23 cellular contexts compared by ENCODE assay signal in genomic region chr7:134901389-134902020, GRCh38.
A peak's percentile ranks its signal among the peaks of the same experiment; 100 is the strongest.
DNase-seq lines count a peak whose midpoint lies in the region; ATAC-seq and TF ChIP-seq lines count a peak whose summit lies in the region.
"Had no signal": no experiment of that assay in that cellular context is flagged by ENCODE, and none has a peak within 500 bp of the region (broad histone marks: within the 10 kb centered on the region; RNA-seq: fewer than 3 reads in every experiment).

No MANE protein-coding gene starts in this region.

- H3K27me3 ChIP-seq in right atrium auricular region (no peaks in the 10 kb centered on the region), esophagus muscularis mucosa (no peaks in the 10 kb centered on the region), uterus (no peaks in the 10 kb centered on the region)
- H3K27me3 ChIP-seq: upper lobe of left lung had no signal

- no peak overlapping the region for H3K4me3 Mint-ChIP-seq in nephron
- H3K4me3 Mint-ChIP-seq: activated CD4-positive, alpha-beta memory T cell treated with anti-CD3 and anti-CD28 coated beads for 36 hours; CD4-positive, CD25-positive, alpha-beta regulatory T cell; IgD-negative memory B cell; natural killer cell; T-helper 17 cell had no signal

- TF ChIP-seq POLR2A in esophagus muscularis mucosa (IDR thresholded peaks at IDR 0.05; ENCODE audit: low read depth) (no peak), uterus (IDR thresholded peaks at IDR 0.05) (no peak)

- intact Hi-C loops in left ventricle myocardium superior (cut with micrococcal nuclease) = no loop called here
- intact Hi-C loops in esophagus muscularis mucosa (cut with DNase I) = no loop called here
- intact Hi-C loops in uterus (cut with DNase I; ENCODE audit: low total_unique reads) = no loop called here

- WGBS in esophagus muscularis mucosa = 68% methylated on average over 4 of the region's 4 CpGs

- no peak for TF ChIP-seq EP300 in esophagus muscularis mucosa (IDR thresholded peaks at IDR 0.05)

- peaks cover 34% of the 10 kb centered on the region for H3K4me1 Mint-ChIP-seq in nephron
- H3K4me1 Mint-ChIP-seq: CD4-positive, CD25-positive, alpha-beta regulatory T cell; natural killer cell; T-helper 17 cell had no signal

- H3K27ac ChIP-seq in right atrium auricular region = peak overlapping the region; percentile 69 to 76
- peak overlapping the region; percentile 62 to 89 (median 76) for H3K27ac ChIP-seq in esophagus muscularis mucosa (replicated peaks in 1 of 4)
- H3K27ac ChIP-seq in uterus = peak overlapping the region; percentile 62 to 83
- H3K27ac ChIP-seq: psoas muscle, upper lobe of left lung, WERI-Rb-1 had no signal

- TF ChIP-seq CTCF in right atrium auricular region (IDR thresholded peaks at IDR 0.05) = no peak
- TF ChIP-seq CTCF in esophagus muscularis mucosa (IDR thresholded peaks at IDR 0.05) = no peak
- TF ChIP-seq CTCF in nephron (IDR thresholded peaks at IDR 0.05; ENCODE audit: unreplicated experiment in 3 of 3) = no peak
- no peak for TF ChIP-seq CTCF in uterus (IDR thresholded peaks at IDR 0.05)

- peaks cover 41% of the 10 kb centered on the region for H3K36me3 Mint-ChIP-seq in nephron (ENCODE audit: low read depth)
- H3K36me3 Mint-ChIP-seq: CD4-positive, CD25-positive, alpha-beta regulatory T cell; IgD-negative memory B cell had no signal

- H3K4me3 ChIP-seq in right atrium auricular region (no peak overlapping the region), esophagus muscularis mucosa (no peak overlapping the region), uterus (no peak overlapping the region)
- H3K4me3 ChIP-seq: lung, psoas muscle, upper lobe of left lung had no signal

- H3K9me3 ChIP-seq in right atrium auricular region (no peaks in the 10 kb centered on the region), esophagus muscularis mucosa (peaks cover 0 to 2% (median 0%) of the 10 kb centered on the region in 4 donors), uterus (no peaks in the 10 kb centered on the region)
- H3K9me3 ChIP-seq: psoas muscle had no signal

- H3K27me3 Mint-ChIP-seq in nephron (ENCODE audit: low read depth) = no peaks in the 10 kb centered on the region
- H3K27me3 Mint-ChIP-seq: activated CD4-positive, alpha-beta memory T cell treated with anti-CD3 and anti-CD28 coated beads for 36 hours had no signal

- H3K4me1 ChIP-seq in right atrium auricular region (peaks cover 2 to 88% of the 10 kb centered on the region in 2 donors), esophagus muscularis mucosa (peaks cover 78 to 93% (median 92%) of the 10 kb centered on the region in 4 donors), uterus (peaks cover 0 to 9% of the 10 kb centered on the region in 2 donors)
- H3K4me1 ChIP-seq: psoas muscle had no signal

- no peak for DNase-seq in right atrium auricular region (ENCODE audit: low spot score)
- no peak for DNase-seq in left ventricle myocardium superior
- peak; percentile 78 for DNase-seq in esophagus muscularis mucosa (ENCODE audit: extremely low spot score)
- no peak for DNase-seq in uterus
- no peak for DNase-seq in NCI-H510A (lab: John Stamatoyannopoulos, UW)
- DNase-seq in NCI-H146 treated with DMSO at 0.1 percent for 48 hours (lab: John Stamatoyannopoulos, UW; ENCODE audit: unreplicated experiment) = no peak
- DNase-seq: ACHN; activated CD4-positive, alpha-beta memory T cell treated with anti-CD3 and anti-CD28 coated beads for 36 hours; activated naive CD4-positive, alpha-beta T cell treated with Interleukin-2 at 50 U/mL for 16 hours; CD4-positive, CD25-positive, alpha-beta regulatory T cell; DMS153; natural killer cell; NCI-H2107; NCI-H69; psoas muscle; SIG-M5; T-helper 17 cell; upper lobe of left lung; WERI-Rb-1 had no signal

- ATAC-seq in left ventricle myocardium superior (no peak), HG03565 (IDR thresholded peaks at IDR 0.05; ENCODE audit: unreplicated experiment) (no peak)
- ATAC-seq: natural killer cell, psoas muscle, T-helper 17 cell had no signal

- peaks cover 2% of the 10 kb centered on the region for H3K9me3 Mint-ChIP-seq in nephron

- H3K27ac Mint-ChIP-seq in nephron = peak overlapping the region in 2 of 3 experiments; percentile 48 to 60
- H3K27ac Mint-ChIP-seq: activated CD4-positive, alpha-beta memory T cell treated with anti-CD3 and anti-CD28 coated beads for 36 hours; CD4-positive, CD25-positive, alpha-beta regulatory T cell; natural killer cell; T-helper 17 cell had no signal

- H3K36me3 ChIP-seq in right atrium auricular region (peaks cover 28% of the 10 kb centered on the region), esophagus muscularis mucosa (peaks cover 0 to 13% (median 5%) of the 10 kb centered on the region in 4 donors), uterus (no peaks in the 10 kb centered on the region)
- H3K36me3 ChIP-seq: WERI-Rb-1 had no signal
